ENCODE assay signal across 8 cellular contexts in the genomic region with DNA sequence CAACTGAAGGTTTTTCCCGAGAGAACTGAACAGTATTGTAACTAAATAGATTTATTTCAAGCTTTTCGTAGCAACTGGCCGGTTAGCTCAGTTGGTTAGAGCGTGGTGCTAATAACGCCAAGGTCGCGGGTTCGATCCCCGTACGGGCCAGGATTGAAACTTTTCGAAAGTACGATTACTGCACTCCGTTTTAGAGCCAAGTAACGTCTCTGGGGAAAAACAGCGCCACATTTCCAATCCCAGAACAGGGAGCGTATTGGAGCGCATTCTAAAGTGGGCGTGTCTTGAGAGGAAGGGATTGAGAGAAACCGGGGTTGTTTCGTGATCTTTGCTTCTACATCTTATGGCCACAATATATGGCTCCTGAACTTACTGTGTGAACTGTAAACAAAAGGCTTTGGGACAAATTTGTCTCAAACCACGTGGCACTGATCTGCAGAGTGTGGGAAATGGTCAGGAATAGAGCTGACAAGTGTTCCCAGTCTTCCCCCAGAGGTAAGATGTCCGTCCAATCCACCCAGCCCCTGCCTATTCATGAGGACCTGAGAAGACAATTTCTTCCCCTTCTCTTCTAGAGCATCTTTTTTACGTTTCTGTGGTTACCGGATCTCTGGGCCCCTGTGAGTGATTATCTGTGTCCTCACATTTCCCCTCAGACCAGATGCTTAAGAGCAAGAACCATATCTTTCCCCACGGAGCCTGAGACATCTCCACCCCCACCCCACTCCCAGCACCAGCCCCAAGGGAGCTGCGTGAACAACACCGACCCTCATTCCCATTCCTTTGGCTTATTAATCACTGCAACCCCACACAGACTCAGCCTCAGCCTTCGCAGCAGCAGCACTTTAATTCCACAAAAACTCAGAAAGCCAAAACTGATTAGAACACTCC. TPM values are rescaled to one million over a fixed set of nuclear protein-coding genes. Genes with fewer than 3 reads are reported as not detected.
DNase-seq lines count a peak whose midpoint lies in the region; ATAC-seq, FAIRE-seq and TF ChIP-seq lines count a peak whose summit lies in the region.

No MANE protein-coding gene starts in this region.

- peak overlapping the region in 1 of 2 donors; percentile 94 for H3K9ac ChIP-seq in kidney (ENCODE audit: low read length in 2 of 2)

- H3K9me3 ChIP-seq in kidney (ENCODE audit: control insufficient read depth in 1 of 2, low read length in 2 of 2) = no peaks in the 10 kb centered on the region

- FAIRE-seq in kidney (lab: Jason Lieb, UNC) = peak; percentile 91

- DNase-seq in GM10266 (ENCODE audit: extremely low spot score) = peak; percentile 76
- DNase-seq in NCI-H446 (lab: John Stamatoyannopoulos, UW) = peak; percentile 95 to 98
- DNase-seq in cerebellum (ENCODE audit: low spot score) = peak; percentile 63
- DNase-seq in kidney = peak; percentile 95
- DNase-seq in stimulated activated CD4-positive, alpha-beta T cell treated with anti-CD3 and anti-CD28 coated beads, Interleukin-12 subunit alpha, Interleukin-12 subunit beta, amount 100 ng/mL, for 4 hours = peak; percentile 93

- intact Hi-C loops in kidney (cut with DNase I) = loop anchor here (10.0 kb wide), 1 partner anchor 63 kb away; a partner anchor contains a TSS

- H3K27ac ChIP-seq in kidney (ENCODE audit: low read depth in 2 of 2, low read length in 2 of 2) = peak overlapping the region; percentile 89 to 99

- peak overlapping the region; percentile 90 to 95 for H3K4me3 ChIP-seq in kidney (ENCODE audit: low read length in 2 of 2)

- TF ChIP-seq CTCF in GM10266 (IDR thresholded peaks at IDR 0.05; ENCODE audit: control insufficient read depth, insufficient read depth, low read depth, missing control alignments) (no peak), kidney (IDR thresholded peaks at IDR 0.05; ENCODE audit: borderline replicate concordance, extremely low read depth, insufficient read depth) (peak; percentile 16)

- H3K4me1 ChIP-seq in kidney (ENCODE audit: control insufficient read depth in 1 of 2, insufficient read depth in 1 of 2, low read depth in 1 of 2, low read length in 2 of 2) = peaks cover 19 to 36% of the 10 kb centered on the region in 2 donors

- ATAC-seq in HG03196 (IDR thresholded peaks at IDR 0.05; ENCODE audit: unreplicated experiment) = peak; percentile 10
- peak; percentile 39 to 45 for ATAC-seq in activated CD4-positive, CD25-positive, alpha-beta regulatory T cell treated with anti-CD3 and anti-CD28 coated beads, Interleukin-2, amount 50 U/mL, for 24 hours
- ATAC-seq in HG03095 (IDR thresholded peaks at IDR 0.05; ENCODE audit: unreplicated experiment) = no peak

- no peaks in the 10 kb centered on the region for H3K36me3 ChIP-seq in kidney (ENCODE audit: control insufficient read depth in 1 of 2, insufficient read depth in 2 of 2, low read length in 2 of 2)

RNA-seq across cellular contexts. Expression of a gene that starts 2.2 kb away (rescaled TPM):
- total RNA-seq in cerebellum = 3.1 TPM
- total RNA-seq in kidney = 8.6 TPM
- polyA plus RNA-seq in kidney (ENCODE audit: insufficient read depth, low read depth, low replicate concordance) = 15.4 TPM

RNA-seq across cellular contexts. Expression of a gene that starts 11.6 kb away (rescaled TPM):
- 28.3 TPM for total RNA-seq in cerebellum
- 23.4 TPM for total RNA-seq in kidney
- polyA plus RNA-seq in kidney (ENCODE audit: insufficient read depth, low read depth, low replicate concordance) = 24.6 TPM

RNA-seq across cellular contexts. Expression of a gene that starts 22.6 kb away (rescaled TPM):
- total RNA-seq in cerebellum (15.2 TPM), kidney (2.8 TPM)
- 0.43 TPM for polyA plus RNA-seq in kidney (ENCODE audit: insufficient read depth, low read depth, low replicate concordance)

RNA-seq across cellular contexts. Expression of a gene that starts 25.0 kb away (rescaled TPM):
- total RNA-seq in cerebellum = 29.9 TPM
- total RNA-seq in kidney = 107 TPM
- polyA plus RNA-seq in kidney (ENCODE audit: insufficient read depth, low read depth, low replicate concordance) = 124 TPM

RNA-seq across cellular contexts. Expression of a gene that starts 35.6 kb away (rescaled TPM):
- total RNA-seq in cerebellum (7.7 TPM), kidney (161 TPM)
- 25.2 TPM for polyA plus RNA-seq in kidney (ENCODE audit: insufficient read depth, low read depth, low replicate concordance)
